Comparison of ENCODE assay signal across 25 cellular contexts in genomic region chr12:125098676-125099406, GRCh38.
"Had no signal": no experiment of that assay in that cellular context is flagged by ENCODE, and none has a peak within 500 bp of the region (broad histone marks: within the 10 kb centered on the region; RNA-seq: fewer than 3 reads in every experiment).

No MANE protein-coding gene starts in this region.

- H3K4me1 ChIP-seq: gastroesophageal sphincter, prostate gland, right atrium auricular region had no signal

- H3K4me3 Mint-ChIP-seq: activated T-cell treated with anti-CD3 and anti-CD28 coated beads, Interleukin-2, amount 50 U/mL, for 24 hours; memory B cell had no signal

- H3K27me3 Mint-ChIP-seq: activated T-cell treated with anti-CD3 and anti-CD28 coated beads, Interleukin-2, amount 50 U/mL, for 24 hours; memory B cell; naive B cell had no signal

- ATAC-seq: gastroesophageal sphincter, heart left ventricle, mucosa of descending colon had no signal

- DNase-seq: activated CD4-positive, alpha-beta T cell treated with anti-CD3 and anti-CD28 coated beads for 1 hour; activated CD4-positive, alpha-beta T cell treated with anti-CD3 and anti-CD28 coated beads, Interleukin-2, amount 50 U/mL, for 48 hours; activated naive CD4-positive, alpha-beta T cell treated with Interleukin-2 at 50 U/mL for 16 hours; activated T-cell treated with anti-CD3 and anti-CD28 coated beads, Interleukin-2, amount 50 U/mL, for 24 hours; cerebellar nuclear complex; effector CD4-positive, alpha-beta T cell; heart left ventricle; immature natural killer cell; kidney glomerular epithelial cell; left ventricle myocardium superior; mucosa of descending colon; naive B cell; stimulated activated CD4-positive, alpha-beta T cell treated with anti-CD3 and anti-CD28 coated beads, Interleukin-12 subunit alpha, Interleukin-12 subunit beta, amount 100 ng/mL, for 4 hours; stimulated activated CD4-positive, alpha-beta T cell treated with anti-CD3 and anti-CD28 coated beads, Interleukin-1b, Interleukin-23, amount 100 ng/mL, for 48 hours; stimulated activated CD8-positive, alpha-beta memory T cell treated with anti-CD3 and anti-CD28 coated beads, Interleukin-4, amount 100 ng/mL, for 48 hours; stimulated activated naive CD4-positive, alpha-beta T cell treated with Interleukin-2 at 50 U/mL for 16 hours; T-helper 9 cell; thyroid gland; WERI-Rb-1 had no signal

- H3K36me3 ChIP-seq: prostate gland had no signal

- H3K4me3 ChIP-seq: esophagus muscularis mucosa, gastroesophageal sphincter, heart left ventricle, mucosa of descending colon, prostate gland, right atrium auricular region, thyroid gland had no signal

- H3K9me3 ChIP-seq: esophagus muscularis mucosa, gastroesophageal sphincter, heart left ventricle, mucosa of descending colon, prostate gland, right atrium auricular region, thyroid gland had no signal

- H3K27ac ChIP-seq: esophagus muscularis mucosa, gastroesophageal sphincter, heart left ventricle, prostate gland, right atrium auricular region, thyroid gland, WERI-Rb-1 had no signal

- H3K4me1 Mint-ChIP-seq: memory B cell had no signal

- H3K27me3 ChIP-seq: esophagus muscularis mucosa, gastroesophageal sphincter, heart left ventricle, right atrium auricular region, thyroid gland had no signal

- H3K9me3 Mint-ChIP-seq: activated T-cell treated with anti-CD3 and anti-CD28 coated beads, Interleukin-2, amount 50 U/mL, for 24 hours; activated T-helper 2 cell treated with anti-CD3 and anti-CD28 coated beads, Interferon-gamma antibody, Interleukin-2, Interleukin-4, amounts not matched to agents 10 μg/mL and 5 μg/mL and 100 μg/mL, durations not matched to agents 14 hours and 24 hours and 36 hours; immature natural killer cell; memory B cell; naive B cell had no signal

- H3K27ac Mint-ChIP-seq: activated T-cell treated with anti-CD3 and anti-CD28 coated beads, Interleukin-2, amount 50 U/mL, for 24 hours; activated T-helper 2 cell treated with anti-CD3 and anti-CD28 coated beads, Interferon-gamma antibody, Interleukin-2, Interleukin-4, amounts not matched to agents 10 μg/mL and 5 μg/mL and 100 μg/mL, durations not matched to agents 14 hours and 24 hours and 36 hours; memory B cell had no signal
